Comparison of ENCODE assay signal across 1 cellular context in the genomic region with DNA sequence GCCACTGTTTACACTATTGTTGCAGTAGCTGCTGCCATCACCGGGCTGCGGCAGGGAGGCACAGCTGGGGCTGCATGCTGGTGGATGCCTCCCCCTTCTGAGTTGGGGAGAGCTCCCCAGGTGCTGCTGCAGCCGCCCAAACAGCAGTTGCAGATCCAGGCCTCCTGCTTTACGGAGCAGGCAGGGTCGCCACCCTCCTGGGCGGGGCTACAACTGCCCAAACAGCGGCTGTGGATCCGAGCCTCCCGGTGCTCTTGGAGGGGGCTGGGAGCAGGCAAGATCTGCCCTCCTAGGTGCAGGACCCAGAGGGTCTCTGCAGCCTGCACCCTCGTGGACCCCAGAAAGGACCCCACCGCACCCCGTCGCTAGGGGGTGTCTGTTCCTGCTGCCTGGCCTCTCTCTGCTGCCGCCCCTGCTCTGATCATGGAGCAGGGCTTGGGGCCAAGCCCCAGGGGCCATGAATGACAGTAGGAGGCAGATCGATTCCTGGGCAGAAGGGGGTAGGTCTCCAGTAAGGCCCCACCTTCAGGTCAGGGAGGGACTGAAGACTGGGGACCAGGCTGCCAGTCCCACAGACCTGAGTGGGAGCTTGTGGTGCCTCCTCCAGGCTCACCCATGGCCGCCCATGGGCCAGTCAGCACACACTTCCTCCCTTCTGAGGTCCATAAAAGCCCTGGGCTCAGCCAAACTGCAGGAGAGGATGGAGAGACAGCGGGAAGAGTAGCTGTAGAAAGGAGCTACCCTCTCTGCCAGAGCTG.
TF ChIP-seq lines count a peak whose summit lies in the region.

No MANE protein-coding gene starts in this region.

TF ChIP-seq in HepG2, 621 proteins besides CTCF, POLR2A, EP300 and RAD21 (continued from another document):
- TF ChIP-seq MAZ (IDR thresholded peaks at IDR 0.05; ENCODE audit: borderline replicate concordance, low read depth, low read length) = no peak
- 0 out of 2 replicates have a peak, but pooled peaks have one; percentile 17 for TF ChIP-seq MAZ (CRISPR knock-in tag; IDR thresholded peaks at IDR 0.05; ENCODE audit: low read depth)
- 0 out of 2 replicates have a peak, but pooled peaks have one; percentile 20 for TF ChIP-seq ZNF788 (CRISPR knock-in tag; IDR thresholded peaks at IDR 0.05; ENCODE audit: borderline replicate concordance)
- peak; percentile 38 for TF ChIP-seq HNRNPLL (IDR thresholded peaks at IDR 0.05; ENCODE audit: low read depth, low read length, poor library complexity, severe bottlenecking)
- TF ChIP-seq PAWR (CRISPR knock-in tag; IDR thresholded peaks at IDR 0.05; ENCODE audit: borderline replicate concordance) = no peak
- peak; percentile 70; the same call in 1 of the 2 replicates for TF ChIP-seq ZMYM2 (CRISPR knock-in tag; IDR thresholded peaks at IDR 0.05)
- TF ChIP-seq, protein P1, sequence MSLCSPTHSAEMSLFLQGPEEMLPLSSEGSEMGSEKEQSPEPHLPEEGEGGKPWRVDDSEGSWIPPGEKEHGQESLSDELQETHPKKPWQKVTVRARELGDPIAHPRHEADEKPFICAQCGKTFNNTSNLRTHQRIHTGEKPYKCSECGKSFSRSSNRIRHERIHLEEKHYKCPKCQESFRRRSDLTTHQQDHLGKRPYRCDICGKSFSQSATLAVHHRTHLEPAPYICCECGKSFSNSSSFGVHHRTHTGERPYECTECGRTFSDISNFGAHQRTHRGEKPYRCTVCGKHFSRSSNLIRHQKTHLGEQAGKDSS (CRISPR knock-in tag; IDR thresholded peaks at IDR 0.05; ENCODE audit: borderline replicate concordance, low read depth) = no peak; the same call in 1 of the 2 replicates
- TF ChIP-seq ESRRA (CRISPR knock-in tag; IDR thresholded peaks at IDR 0.05; ENCODE audit: low read depth) = 0 out of 2 replicates have a peak, but pooled peaks have one; percentile 41
- TF ChIP-seq, protein P2, sequence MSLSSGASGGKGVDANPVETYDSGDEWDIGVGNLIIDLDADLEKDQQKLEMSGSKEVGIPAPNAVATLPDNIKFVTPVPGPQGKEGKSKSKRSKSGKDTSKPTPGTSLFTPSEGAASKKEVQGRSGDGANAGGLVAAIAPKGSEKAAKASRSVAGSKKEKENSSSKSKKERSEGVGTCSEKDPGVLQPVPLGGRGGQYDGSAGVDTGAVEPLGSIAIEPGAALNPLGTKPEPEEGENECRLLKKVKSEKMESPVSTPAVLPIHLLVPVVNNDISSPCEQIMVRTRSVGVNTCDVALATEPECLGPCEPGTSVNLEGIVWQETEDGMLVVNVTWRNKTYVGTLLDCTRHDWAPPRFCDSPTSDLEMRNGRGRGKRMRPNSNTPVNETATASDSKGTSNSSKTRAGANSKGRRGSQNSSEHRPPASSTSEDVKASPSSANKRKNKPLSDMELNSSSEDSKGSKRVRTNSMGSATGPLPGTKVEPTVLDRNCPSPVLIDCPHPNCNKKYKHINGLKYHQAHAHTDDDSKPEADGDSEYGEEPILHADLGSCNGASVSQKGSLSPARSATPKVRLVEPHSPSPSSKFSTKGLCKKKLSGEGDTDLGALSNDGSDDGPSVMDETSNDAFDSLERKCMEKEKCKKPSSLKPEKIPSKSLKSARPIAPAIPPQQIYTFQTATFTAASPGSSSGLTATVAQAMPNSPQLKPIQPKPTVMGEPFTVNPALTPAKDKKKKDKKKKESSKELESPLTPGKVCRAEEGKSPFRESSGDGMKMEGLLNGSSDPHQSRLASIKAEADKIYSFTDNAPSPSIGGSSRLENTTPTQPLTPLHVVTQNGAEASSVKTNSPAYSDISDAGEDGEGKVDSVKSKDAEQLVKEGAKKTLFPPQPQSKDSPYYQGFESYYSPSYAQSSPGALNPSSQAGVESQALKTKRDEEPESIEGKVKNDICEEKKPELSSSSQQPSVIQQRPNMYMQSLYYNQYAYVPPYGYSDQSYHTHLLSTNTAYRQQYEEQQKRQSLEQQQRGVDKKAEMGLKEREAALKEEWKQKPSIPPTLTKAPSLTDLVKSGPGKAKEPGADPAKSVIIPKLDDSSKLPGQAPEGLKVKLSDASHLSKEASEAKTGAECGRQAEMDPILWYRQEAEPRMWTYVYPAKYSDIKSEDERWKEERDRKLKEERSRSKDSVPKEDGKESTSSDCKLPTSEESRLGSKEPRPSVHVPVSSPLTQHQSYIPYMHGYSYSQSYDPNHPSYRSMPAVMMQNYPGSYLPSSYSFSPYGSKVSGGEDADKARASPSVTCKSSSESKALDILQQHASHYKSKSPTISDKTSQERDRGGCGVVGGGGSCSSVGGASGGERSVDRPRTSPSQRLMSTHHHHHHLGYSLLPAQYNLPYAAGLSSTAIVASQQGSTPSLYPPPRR (CRISPR knock-in tag; IDR thresholded peaks at IDR 0.05; ENCODE audit: borderline replicate concordance) = 0 out of 2 replicates have a peak, but pooled peaks have one; percentile 17
- TF ChIP-seq ZFX (CRISPR knock-in tag; IDR thresholded peaks at IDR 0.05; ENCODE audit: low read depth) = peak; percentile 67
- no peak for TF ChIP-seq NCOR1 (IDR thresholded peaks at IDR 0.05; ENCODE audit: borderline replicate concordance, low read length)
- TF ChIP-seq ZNF138 (CRISPR knock-in tag; IDR thresholded peaks at IDR 0.05; ENCODE audit: low read depth) = peak; percentile 47; the same call in 1 of the 2 replicates
- TF ChIP-seq POLR2G (IDR thresholded peaks at IDR 0.05; ENCODE audit: low read depth, low read length) = peak; percentile 30; the same call in 1 of the 2 replicates
- TF ChIP-seq KDM5B (CRISPR knock-in tag; IDR thresholded peaks at IDR 0.05; ENCODE audit: borderline replicate concordance) = peak; percentile 65; the same call in 1 of the 2 replicates
- peak; percentile 85 for TF ChIP-seq ZNF883 (CRISPR knock-in tag; IDR thresholded peaks at IDR 0.05; ENCODE audit: not compliant biosample characterization)
- peak; percentile 51; the same call in 1 of the 2 replicates for TF ChIP-seq MYC (CRISPR knock-in tag; IDR thresholded peaks at IDR 0.05; ENCODE audit: borderline replicate concordance)
- no peak for TF ChIP-seq ZNF101 (CRISPR knock-in tag; IDR thresholded peaks at IDR 0.05; ENCODE audit: borderline replicate concordance, low read depth)
- peak; percentile 8; the same call in 1 of the 2 replicates for TF ChIP-seq ZNF776 (CRISPR knock-in tag; IDR thresholded peaks at IDR 0.05)
- no peak for TF ChIP-seq KLF9 (CRISPR knock-in tag; IDR thresholded peaks at IDR 0.05; ENCODE audit: low read depth)
- TF ChIP-seq, protein P3, sequence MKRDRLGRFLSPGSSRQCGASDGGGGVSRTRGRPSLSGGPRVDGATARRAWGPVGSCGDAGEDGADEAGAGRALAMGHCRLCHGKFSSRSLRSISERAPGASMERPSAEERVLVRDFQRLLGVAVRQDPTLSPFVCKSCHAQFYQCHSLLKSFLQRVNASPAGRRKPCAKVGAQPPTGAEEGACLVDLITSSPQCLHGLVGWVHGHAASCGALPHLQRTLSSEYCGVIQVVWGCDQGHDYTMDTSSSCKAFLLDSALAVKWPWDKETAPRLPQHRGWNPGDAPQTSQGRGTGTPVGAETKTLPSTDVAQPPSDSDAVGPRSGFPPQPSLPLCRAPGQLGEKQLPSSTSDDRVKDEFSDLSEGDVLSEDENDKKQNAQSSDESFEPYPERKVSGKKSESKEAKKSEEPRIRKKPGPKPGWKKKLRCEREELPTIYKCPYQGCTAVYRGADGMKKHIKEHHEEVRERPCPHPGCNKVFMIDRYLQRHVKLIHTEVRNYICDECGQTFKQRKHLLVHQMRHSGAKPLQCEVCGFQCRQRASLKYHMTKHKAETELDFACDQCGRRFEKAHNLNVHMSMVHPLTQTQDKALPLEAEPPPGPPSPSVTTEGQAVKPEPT (CRISPR knock-in tag; IDR thresholded peaks at IDR 0.05; ENCODE audit: low read depth) = 0 out of 2 replicates have a peak, but pooled peaks have one; percentile 25
- 0 out of 2 replicates have a peak, but pooled peaks have one; percentile 8 for TF ChIP-seq FOSL2 (CRISPR knock-in tag; IDR thresholded peaks at IDR 0.05)
- peak; percentile 53; the same call in 1 of the 2 replicates for TF ChIP-seq ZMYM3 (CRISPR knock-in tag; IDR thresholded peaks at IDR 0.05)
- TF ChIP-seq ISL2 (CRISPR knock-in tag; IDR thresholded peaks at IDR 0.05) = 0 out of 2 replicates have a peak, but pooled peaks have one; percentile 24
- TF ChIP-seq KDM4B (CRISPR knock-in tag; IDR thresholded peaks at IDR 0.05) = no peak
- TF ChIP-seq, protein P4, sequence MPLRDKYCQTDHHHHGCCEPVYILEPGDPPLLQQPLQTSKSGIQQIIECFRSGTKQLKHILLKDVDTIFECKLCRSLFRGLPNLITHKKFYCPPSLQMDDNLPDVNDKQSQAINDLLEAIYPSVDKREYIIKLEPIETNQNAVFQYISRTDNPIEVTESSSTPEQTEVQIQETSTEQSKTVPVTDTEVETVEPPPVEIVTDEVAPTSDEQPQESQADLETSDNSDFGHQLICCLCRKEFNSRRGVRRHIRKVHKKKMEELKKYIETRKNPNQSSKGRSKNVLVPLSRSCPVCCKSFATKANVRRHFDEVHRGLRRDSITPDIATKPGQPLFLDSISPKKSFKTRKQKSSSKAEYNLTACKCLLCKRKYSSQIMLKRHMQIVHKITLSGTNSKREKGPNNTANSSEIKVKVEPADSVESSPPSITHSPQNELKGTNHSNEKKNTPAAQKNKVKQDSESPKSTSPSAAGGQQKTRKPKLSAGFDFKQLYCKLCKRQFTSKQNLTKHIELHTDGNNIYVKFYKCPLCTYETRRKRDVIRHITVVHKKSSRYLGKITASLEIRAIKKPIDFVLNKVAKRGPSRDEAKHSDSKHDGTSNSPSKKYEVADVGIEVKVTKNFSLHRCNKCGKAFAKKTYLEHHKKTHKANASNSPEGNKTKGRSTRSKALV (CRISPR knock-in tag; IDR thresholded peaks at IDR 0.05) = peak; percentile 39; the same call in 1 of the 2 replicates
- TF ChIP-seq ZNF570 (CRISPR knock-in tag; IDR thresholded peaks at IDR 0.05; ENCODE audit: borderline replicate concordance) = no peak
- TF ChIP-seq ZSCAN22 (CRISPR knock-in tag; IDR thresholded peaks at IDR 0.05) = 0 out of 2 replicates have a peak, but pooled peaks have one; percentile 19
- TF ChIP-seq, protein P5, sequence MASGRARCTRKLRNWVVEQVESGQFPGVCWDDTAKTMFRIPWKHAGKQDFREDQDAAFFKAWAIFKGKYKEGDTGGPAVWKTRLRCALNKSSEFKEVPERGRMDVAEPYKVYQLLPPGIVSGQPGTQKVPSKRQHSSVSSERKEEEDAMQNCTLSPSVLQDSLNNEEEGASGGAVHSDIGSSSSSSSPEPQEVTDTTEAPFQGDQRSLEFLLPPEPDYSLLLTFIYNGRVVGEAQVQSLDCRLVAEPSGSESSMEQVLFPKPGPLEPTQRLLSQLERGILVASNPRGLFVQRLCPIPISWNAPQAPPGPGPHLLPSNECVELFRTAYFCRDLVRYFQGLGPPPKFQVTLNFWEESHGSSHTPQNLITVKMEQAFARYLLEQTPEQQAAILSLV (CRISPR knock-in tag; IDR thresholded peaks at IDR 0.05; ENCODE audit: borderline replicate concordance) = peak; percentile 32; the same call in 1 of the 2 replicates
- TF ChIP-seq ZNF766 (CRISPR knock-in tag; IDR thresholded peaks at IDR 0.05; ENCODE audit: borderline replicate concordance) = no peak
- TF ChIP-seq ZSCAN25 (CRISPR knock-in tag; IDR thresholded peaks at IDR 0.05) = peak; percentile 51; the same call in 1 of the 2 replicates
- TF ChIP-seq, protein P6, sequence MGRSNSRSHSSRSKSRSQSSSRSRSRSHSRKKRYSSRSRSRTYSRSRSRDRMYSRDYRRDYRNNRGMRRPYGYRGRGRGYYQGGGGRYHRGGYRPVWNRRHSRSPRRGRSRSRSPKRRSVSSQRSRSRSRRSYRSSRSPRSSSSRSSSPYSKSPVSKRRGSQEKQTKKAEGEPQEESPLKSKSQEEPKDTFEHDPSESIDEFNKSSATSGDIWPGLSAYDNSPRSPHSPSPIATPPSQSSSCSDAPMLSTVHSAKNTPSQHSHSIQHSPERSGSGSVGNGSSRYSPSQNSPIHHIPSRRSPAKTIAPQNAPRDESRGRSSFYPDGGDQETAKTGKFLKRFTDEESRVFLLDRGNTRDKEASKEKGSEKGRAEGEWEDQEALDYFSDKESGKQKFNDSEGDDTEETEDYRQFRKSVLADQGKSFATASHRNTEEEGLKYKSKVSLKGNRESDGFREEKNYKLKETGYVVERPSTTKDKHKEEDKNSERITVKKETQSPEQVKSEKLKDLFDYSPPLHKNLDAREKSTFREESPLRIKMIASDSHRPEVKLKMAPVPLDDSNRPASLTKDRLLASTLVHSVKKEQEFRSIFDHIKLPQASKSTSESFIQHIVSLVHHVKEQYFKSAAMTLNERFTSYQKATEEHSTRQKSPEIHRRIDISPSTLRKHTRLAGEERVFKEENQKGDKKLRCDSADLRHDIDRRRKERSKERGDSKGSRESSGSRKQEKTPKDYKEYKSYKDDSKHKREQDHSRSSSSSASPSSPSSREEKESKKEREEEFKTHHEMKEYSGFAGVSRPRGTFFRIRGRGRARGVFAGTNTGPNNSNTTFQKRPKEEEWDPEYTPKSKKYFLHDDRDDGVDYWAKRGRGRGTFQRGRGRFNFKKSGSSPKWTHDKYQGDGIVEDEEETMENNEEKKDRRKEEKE (IDR thresholded peaks at IDR 0.05) = no peak
- TF ChIP-seq ZNF775 (CRISPR knock-in tag; IDR thresholded peaks at IDR 0.05; ENCODE audit: borderline replicate concordance) = no peak
- TF ChIP-seq, protein P7, sequence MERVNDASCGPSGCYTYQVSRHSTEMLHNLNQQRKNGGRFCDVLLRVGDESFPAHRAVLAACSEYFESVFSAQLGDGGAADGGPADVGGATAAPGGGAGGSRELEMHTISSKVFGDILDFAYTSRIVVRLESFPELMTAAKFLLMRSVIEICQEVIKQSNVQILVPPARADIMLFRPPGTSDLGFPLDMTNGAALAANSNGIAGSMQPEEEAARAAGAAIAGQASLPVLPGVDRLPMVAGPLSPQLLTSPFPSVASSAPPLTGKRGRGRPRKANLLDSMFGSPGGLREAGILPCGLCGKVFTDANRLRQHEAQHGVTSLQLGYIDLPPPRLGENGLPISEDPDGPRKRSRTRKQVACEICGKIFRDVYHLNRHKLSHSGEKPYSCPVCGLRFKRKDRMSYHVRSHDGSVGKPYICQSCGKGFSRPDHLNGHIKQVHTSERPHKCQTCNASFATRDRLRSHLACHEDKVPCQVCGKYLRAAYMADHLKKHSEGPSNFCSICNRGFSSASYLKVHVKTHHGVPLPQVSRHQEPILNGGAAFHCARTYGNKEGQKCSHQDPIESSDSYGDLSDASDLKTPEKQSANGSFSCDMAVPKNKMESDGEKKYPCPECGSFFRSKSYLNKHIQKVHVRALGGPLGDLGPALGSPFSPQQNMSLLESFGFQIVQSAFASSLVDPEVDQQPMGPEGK (CRISPR knock-in tag; IDR thresholded peaks at IDR 0.05) = peak; percentile 37
- TF ChIP-seq, protein P8, sequence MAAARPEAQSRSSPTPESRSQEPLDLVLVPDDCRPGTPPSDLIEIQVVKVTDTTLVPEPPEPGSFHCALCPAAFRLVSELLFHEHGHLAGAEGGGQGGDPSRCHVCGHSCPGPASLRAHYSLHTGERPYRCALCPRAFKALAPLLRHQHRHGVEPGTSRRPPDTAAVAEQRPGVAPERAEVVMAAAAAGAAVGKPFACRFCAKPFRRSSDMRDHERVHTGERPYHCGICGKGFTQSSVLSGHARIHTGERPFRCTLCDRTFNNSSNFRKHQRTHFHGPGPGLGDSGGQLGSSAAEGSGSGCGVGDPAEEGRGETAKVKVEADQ (CRISPR knock-in tag; IDR thresholded peaks at IDR 0.05; ENCODE audit: borderline replicate concordance) = no peak
